In the genomic region with DNA sequence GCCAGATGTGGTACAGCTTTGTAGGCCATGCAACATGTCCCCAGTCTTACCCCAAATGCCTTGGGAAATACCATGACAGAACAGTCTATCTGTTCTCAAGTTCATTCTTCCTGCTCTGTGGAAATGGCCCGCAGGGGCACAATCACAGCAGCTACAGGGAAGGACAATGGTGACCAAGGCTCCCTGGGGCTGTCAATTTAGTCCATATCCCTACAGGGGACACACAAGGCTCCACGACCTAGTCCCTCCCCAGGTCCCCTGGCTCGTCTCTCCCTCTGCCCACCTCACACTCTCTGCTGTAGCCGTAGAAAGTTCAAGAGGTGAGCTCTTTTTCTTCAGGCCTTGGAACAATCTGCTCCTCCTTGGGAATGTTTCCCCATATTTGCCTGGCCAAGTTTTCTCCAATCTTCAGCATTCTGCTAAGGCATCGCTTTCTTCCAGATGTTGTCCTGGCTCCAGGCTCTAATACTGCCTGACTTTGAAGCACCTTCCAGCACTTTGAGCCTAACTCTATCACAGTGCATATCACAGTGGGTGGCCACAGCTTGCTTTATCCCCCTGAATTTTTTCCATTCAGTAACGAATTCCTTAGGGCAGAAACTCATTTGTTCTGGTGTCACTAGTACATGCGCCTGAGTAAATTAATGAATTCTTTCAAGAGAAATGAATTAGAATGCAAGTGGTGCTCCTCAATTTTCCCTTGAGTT, we compare ENCODE assay signal across 24 cellular contexts.
DNase-seq lines count a peak whose midpoint lies in the region; ATAC-seq and TF ChIP-seq lines count a peak whose summit lies in the region.
"Had no signal": no experiment of that assay in that cellular context is flagged by ENCODE, and none has a peak within 500 bp of the region (broad histone marks: within the 10 kb centered on the region; RNA-seq: fewer than 3 reads in every experiment).

No MANE protein-coding gene starts in this region.

- H3K4me3 Mint-ChIP-seq in WTC11 (peak overlapping the region; percentile 45), nephron (no peak overlapping the region)
- H3K4me3 Mint-ChIP-seq in CD8-positive, alpha-beta T cell, result no peak overlapping the region
- H3K4me3 Mint-ChIP-seq: activated T-helper 1 cell treated with anti-CD3 and anti-CD28 coated beads, Interleukin-12 subunit alpha, Interleukin-12 subunit beta, Interleukin-2, Interleukin-4 antibody, amounts not matched to agents 30 ng/mL and 10 ng/mL and 1 ng/mL, durations not matched to agents 14 hours and 24 hours and 36 hours; B cell; stimulated activated memory B cell treated with anti-CD40 and anti-IgM and Interleukin-4, amounts not matched to agents 10 μg/mL and 1 μg/mL and 100 μg/mL, for 72 hours; T-helper 2 cell treated with Interferon-gamma antibody and Interleukin-4, amounts not matched to agents 5 μg/mL and 100 μg/mL, for 36 hours had no signal

- H3K4me3 ChIP-seq in fibroblast of the aortic adventitia (ENCODE audit: low read depth, low read length) (no peak overlapping the region), colonic mucosa (no peak overlapping the region)
- H3K4me3 ChIP-seq in CD8-positive, alpha-beta T cell (ENCODE audit: low read depth, low read length), result no peak overlapping the region
- H3K4me3 ChIP-seq: hepatocyte, smooth muscle cell, suprapubic skin, uterus had no signal

- H3K4me1 ChIP-seq in colonic mucosa, result no peaks in the 10 kb centered on the region
- H3K4me1 ChIP-seq in CD8-positive, alpha-beta T cell (ENCODE audit: insufficient read depth, low read length), result no peaks in the 10 kb centered on the region
- H3K4me1 ChIP-seq: suprapubic skin, uterus had no signal

- no peak overlapping the region for H3K9ac ChIP-seq in colonic mucosa (ENCODE audit: low read depth in 2 of 2, low read length in 2 of 2)

- POLR2A ChIA-PET in WTC11 (lab: Charles Lee), result no interaction called here
- POLR2A ChIA-PET in CD8-positive, alpha-beta T cell (lab: Charles Lee), result no interaction called here

- intact Hi-C loops in colonic mucosa (cut with DNase I), result no loop called here
- intact Hi-C loops in CD8-positive, alpha-beta T cell (cut with DNase I, micrococcal nuclease), result no loop called here

- no peak for TF ChIP-seq CTCF in WTC11 (IDR thresholded peaks at IDR 0.05)
- TF ChIP-seq CTCF in fibroblast of the aortic adventitia (IDR thresholded peaks at IDR 0.05; ENCODE audit: insufficient read depth, low read length), result no peak
- no peak for TF ChIP-seq CTCF in nephron (IDR thresholded peaks at IDR 0.05; ENCODE audit: unreplicated experiment in 3 of 3)
- no peak for TF ChIP-seq CTCF in colonic mucosa (IDR thresholded peaks at IDR 0.05)
- TF ChIP-seq CTCF in CD8-positive, alpha-beta T cell (IDR thresholded peaks at IDR 0.05), result no peak

- H3K4me1 Mint-ChIP-seq in WTC11 (peaks cover 64% of the 10 kb centered on the region), nephron (peaks cover 32% of the 10 kb centered on the region)
- no peaks in the 10 kb centered on the region for H3K4me1 Mint-ChIP-seq in CD8-positive, alpha-beta T cell (ENCODE audit: low read depth)
- H3K4me1 Mint-ChIP-seq: B cell had no signal

- peaks cover 7% of the 10 kb centered on the region for H3K9me3 Mint-ChIP-seq in WTC11
- H3K9me3 Mint-ChIP-seq in nephron, result no peaks in the 10 kb centered on the region
- no peaks in the 10 kb centered on the region for H3K9me3 Mint-ChIP-seq in CD8-positive, alpha-beta T cell
- H3K9me3 Mint-ChIP-seq: activated naive CD4-positive, alpha-beta T cell treated with anti-CD3 and anti-CD28 coated beads, Interleukin-2, amount 50 U/mL, for 72 hours; activated T-helper 1 cell treated with anti-CD3 and anti-CD28 coated beads, Interleukin-12 subunit alpha, Interleukin-12 subunit beta, Interleukin-2, Interleukin-4 antibody, amounts not matched to agents 30 ng/mL and 10 ng/mL and 1 ng/mL, durations not matched to agents 14 hours and 24 hours and 36 hours; stimulated activated memory B cell treated with anti-CD40 and anti-IgM and Interleukin-4, amounts not matched to agents 10 μg/mL and 1 μg/mL and 100 μg/mL, for 72 hours; T-helper 2 cell treated with Interferon-gamma antibody and Interleukin-4, amounts not matched to agents 5 μg/mL and 100 μg/mL, for 36 hours had no signal

- H3K27ac Mint-ChIP-seq in WTC11 (peak overlapping the region; percentile 93), nephron (peak overlapping the region; percentile 38 to 78 (median 75))
- no peak overlapping the region for H3K27ac Mint-ChIP-seq in CD8-positive, alpha-beta T cell
- H3K27ac Mint-ChIP-seq: activated naive CD4-positive, alpha-beta T cell treated with anti-CD3 and anti-CD28 coated beads, Interleukin-2, amount 50 U/mL, for 72 hours; activated T-helper 1 cell treated with anti-CD3 and anti-CD28 coated beads, Interleukin-12 subunit alpha, Interleukin-12 subunit beta, Interleukin-2, Interleukin-4 antibody, amounts not matched to agents 30 ng/mL and 10 ng/mL and 1 ng/mL, durations not matched to agents 14 hours and 24 hours and 36 hours; B cell; stimulated activated memory B cell treated with anti-CD40 and anti-IgM and Interleukin-4, amounts not matched to agents 10 μg/mL and 1 μg/mL and 100 μg/mL, for 72 hours; T-helper 2 cell treated with Interferon-gamma antibody and Interleukin-4, amounts not matched to agents 5 μg/mL and 100 μg/mL, for 36 hours had no signal

- no peaks in the 10 kb centered on the region for H3K36me3 ChIP-seq in colonic mucosa
- H3K36me3 ChIP-seq in CD8-positive, alpha-beta T cell (ENCODE audit: insufficient read depth, low read length), result no peaks in the 10 kb centered on the region
- H3K36me3 ChIP-seq: suprapubic skin, uterus had no signal

- ATAC-seq in WTC11 (peak; percentile 61), GM18505 (IDR thresholded peaks at IDR 0.05; ENCODE audit: unreplicated experiment) (no peak)
- ATAC-seq in CD8-positive, alpha-beta T cell, result no peak
- ATAC-seq: stimulated activated memory B cell treated with anti-CD40 and anti-IgM and Interleukin-4, amounts not matched to agents 10 μg/mL and 1 μg/mL and 100 μg/mL, for 72 hours had no signal

- H3K27me3 Mint-ChIP-seq in WTC11 (ENCODE audit: low read depth), result no peaks in the 10 kb centered on the region
- H3K27me3 Mint-ChIP-seq in nephron (ENCODE audit: low read depth), result no peaks in the 10 kb centered on the region
- peaks cover 15% of the 10 kb centered on the region for H3K27me3 Mint-ChIP-seq in CD8-positive, alpha-beta T cell (ENCODE audit: low read depth)

- H3K36me3 Mint-ChIP-seq in WTC11, result no peaks in the 10 kb centered on the region
- H3K36me3 Mint-ChIP-seq in nephron (ENCODE audit: low read depth), result no peaks in the 10 kb centered on the region
- H3K36me3 Mint-ChIP-seq in CD8-positive, alpha-beta T cell, result no peaks in the 10 kb centered on the region
- H3K36me3 Mint-ChIP-seq: activated naive CD4-positive, alpha-beta T cell treated with anti-CD3 and anti-CD28 coated beads, Interleukin-2, amount 50 U/mL, for 72 hours; stimulated activated memory B cell treated with anti-CD40 and anti-IgM and Interleukin-4, amounts not matched to agents 10 μg/mL and 1 μg/mL and 100 μg/mL, for 72 hours had no signal

- no peak for TF ChIP-seq POLR2A in GM18505 (IDR thresholded peaks at IDR 0.05; ENCODE audit: borderline replicate concordance, extremely low read depth, insufficient read depth, insufficient read length)

- H3K27me3 ChIP-seq in colonic mucosa, result no peaks in the 10 kb centered on the region
- no peaks in the 10 kb centered on the region for H3K27me3 ChIP-seq in CD8-positive, alpha-beta T cell (ENCODE audit: insufficient read depth, low read length)
- H3K27me3 ChIP-seq: hepatocyte, suprapubic skin, uterus had no signal

- no peak overlapping the region for H3K27ac ChIP-seq in colonic mucosa
- no peak overlapping the region for H3K27ac ChIP-seq in CD8-positive, alpha-beta T cell (ENCODE audit: low read depth, low read length)
- H3K27ac ChIP-seq: hepatocyte, suprapubic skin, uterus had no signal

- peak; percentile 71 for DNase-seq in ELF-1 (ENCODE audit: low read depth, low spot score)
- DNase-seq in WTC11 (ENCODE audit: low spot score), result peak; percentile 62
- peak; percentile 22 for DNase-seq in fibroblast of the aortic adventitia (ENCODE audit: low read depth)
- no peak for DNase-seq in stimulated activated CD4-positive, alpha-beta T cell treated with anti-CD3 and anti-CD28 coated beads, Interleukin-12 subunit alpha, Interleukin-12 subunit beta, amount 100 ng/mL, for 4 hours
- DNase-seq in colonic mucosa, result no peak
- no peak for DNase-seq in CD8-positive, alpha-beta T cell
- DNase-seq: aorta; foreskin melanocyte; GOT3; NCI-H1092 treated with DMSO at 0.1 percent for 48 hours; NCI-H187 treated with DMSO at 0.1 percent for 48 hours; NCI-H748 treated with DMSO at 0.1 percent for 48 hours; stimulated activated CD4-positive, alpha-beta T cell treated with anti-CD3 and anti-CD28 coated beads, Interleukin-4, amount 100 ng/mL, for 1 hour; uterus had no signal

- no peaks in the 10 kb centered on the region for H3K9me3 ChIP-seq in colonic mucosa
- no peaks in the 10 kb centered on the region for H3K9me3 ChIP-seq in CD8-positive, alpha-beta T cell (ENCODE audit: low read length)
- H3K9me3 ChIP-seq: suprapubic skin, uterus had no signal

- CTCF ChIA-PET in WTC11 (lab: Charles Lee), result interaction anchor here (0.8 to 3.8 kb wide), 5 partner anchors 13 to 209 kb away, joined by 3 to 30 read pairs (median 3); no protein-coding TSS in a partner anchor
- CTCF ChIA-PET in CD8-positive, alpha-beta T cell (lab: Charles Lee), result interaction anchor here (1.5 kb wide), 1 partner anchor 554 kb away, joined by 4 read pairs; no protein-coding TSS in a partner anchor

TF ChIP-seq in WTC11, 78 proteins besides CTCF, POLR2A, EP300 and RAD21 (continues in another document):
- TF ChIP-seq, protein P1, sequence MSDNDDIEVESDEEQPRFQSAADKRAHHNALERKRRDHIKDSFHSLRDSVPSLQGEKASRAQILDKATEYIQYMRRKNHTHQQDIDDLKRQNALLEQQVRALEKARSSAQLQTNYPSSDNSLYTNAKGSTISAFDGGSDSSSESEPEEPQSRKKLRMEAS (CRISPR knock-in tag; IDR thresholded peaks at IDR 0.05), result 0 out of 2 replicates have a peak, but pooled peaks have one; percentile 28
- TF ChIP-seq, protein P2, sequence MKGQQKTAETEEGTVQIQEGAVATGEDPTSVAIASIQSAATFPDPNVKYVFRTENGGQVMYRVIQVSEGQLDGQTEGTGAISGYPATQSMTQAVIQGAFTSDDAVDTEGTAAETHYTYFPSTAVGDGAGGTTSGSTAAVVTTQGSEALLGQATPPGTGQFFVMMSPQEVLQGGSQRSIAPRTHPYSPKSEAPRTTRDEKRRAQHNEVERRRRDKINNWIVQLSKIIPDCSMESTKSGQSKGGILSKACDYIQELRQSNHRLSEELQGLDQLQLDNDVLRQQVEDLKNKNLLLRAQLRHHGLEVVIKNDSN (CRISPR knock-in tag; IDR thresholded peaks at IDR 0.05), result no peak
- peak; percentile 35; the same call in 1 of the 2 replicates for TF ChIP-seq ETV6 (CRISPR knock-in tag; IDR thresholded peaks at IDR 0.05)

Comparison
In these comparisons a context has a peak if more than half of its experiments do, and no peak if none do; other contexts are left out.
1. DNase-seq: peak in ELF-1 (single experiment), WTC11 (single experiment) and fibroblast of the aortic adventitia (single experiment); none in stimulated activated CD4-positive, alpha-beta T cell treated with anti-CD3 and anti-CD28 coated beads, Interleukin-12 subunit alpha, Interleukin-12 subunit beta, amount 100 ng/mL, for 4 hours (single experiment), colonic mucosa (single experiment) and CD8-positive, alpha-beta T cell (0 of 7).